In the genomic region with DNA sequence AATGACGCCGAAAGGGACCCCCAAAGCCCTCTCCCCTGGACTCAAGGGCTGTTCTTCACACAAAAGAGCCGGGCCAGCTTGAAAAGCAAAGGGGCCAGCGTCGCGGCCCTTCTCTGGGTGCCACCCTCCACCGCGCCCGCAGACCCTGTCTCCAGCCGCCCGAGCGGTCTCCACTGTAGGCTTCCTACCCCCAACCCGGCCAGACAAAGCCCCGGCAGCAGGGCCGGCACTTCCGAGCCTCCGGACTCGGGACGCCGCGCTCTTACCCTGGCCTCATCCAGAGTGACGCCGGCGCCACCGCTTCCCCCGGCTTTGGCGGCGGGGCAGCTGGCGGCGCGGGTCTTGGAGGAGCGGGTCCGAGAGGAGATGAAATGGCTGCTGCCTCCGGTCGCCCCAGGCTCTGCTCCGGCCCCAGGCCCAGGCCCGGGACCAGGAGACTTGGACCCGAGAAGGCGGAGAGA, we compare ENCODE assay signal across 8 cellular contexts. TPM values are rescaled to one million over a fixed set of nuclear protein-coding genes. Genes with fewer than 3 reads are reported as not detected.
DNase-seq lines count a peak whose midpoint lies in the region; ATAC-seq and TF ChIP-seq lines count a peak whose summit lies in the region.

No MANE protein-coding gene starts in this region.

- H3K27me3 Mint-ChIP-seq in GM23338 (ENCODE audit: insufficient read depth, low read depth, poor library complexity) = peaks cover 13% of the 10 kb centered on the region
- peaks cover 2% of the 10 kb centered on the region for H3K27me3 Mint-ChIP-seq in activated T-helper 1 cell treated with anti-CD3 and anti-CD28 coated beads, Interleukin-12 subunit alpha, Interleukin-12 subunit beta, Interleukin-2, Interleukin-4 antibody, amounts not matched to agents 30 ng/mL and 10 ng/mL and 1 ng/mL, durations not matched to agents 14 hours and 24 hours and 36 hours (ENCODE audit: insufficient read depth)

- H3K27me3 ChIP-seq in GM23338 (ENCODE audit: insufficient read depth) = no peaks in the 10 kb centered on the region
- H3K27me3 ChIP-seq in MG63 = no peaks in the 10 kb centered on the region

- in situ Hi-C loops in GM13976 (cut with MboI; ENCODE audit: low sequenced_read_pairs, unreplicated experiment) = no loop called here

- H3K9me2 ChIP-seq in GM23338 (ENCODE audit: insufficient read depth) = no peaks in the 10 kb centered on the region

- peak overlapping the region; percentile 87 for H3K27ac ChIP-seq in GM23338 (ENCODE audit: low read depth)

- no peaks in the 10 kb centered on the region; the same call in 2 of the 3 replicates for H3K9me3 Mint-ChIP-seq in GM23338
- H3K9me3 Mint-ChIP-seq in activated T-helper 1 cell treated with anti-CD3 and anti-CD28 coated beads, Interleukin-12 subunit alpha, Interleukin-12 subunit beta, Interleukin-2, Interleukin-4 antibody, amounts not matched to agents 30 ng/mL and 10 ng/mL and 1 ng/mL, durations not matched to agents 14 hours and 24 hours and 36 hours = no peaks in the 10 kb centered on the region

- DNase-seq in GM13976 (ENCODE audit: low spot score) (peak; percentile 57), GM23338 (ENCODE audit: low spot score) (peak; percentile 65), MG63 (peak; percentile 39), germinal center (ENCODE audit: low spot score) (peak; percentile 45), omental fat pad (ENCODE audit: low spot score) (peak; percentile 29), NOMO-1 (lab: John Stamatoyannopoulos, UW; ENCODE audit: unreplicated experiment in 2 of 2) (no peak), NCI-H2029 treated with DMSO at 0.1 percent for 48 hours (lab: John Stamatoyannopoulos, UW) (no peak)
- no peak for DNase-seq in activated T-helper 1 cell treated with anti-CD3 and anti-CD28 coated beads, Interleukin-12 subunit alpha, Interleukin-12 subunit beta, Interleukin-2, Interleukin-4 antibody, amounts not matched to agents 30 ng/mL and 10 ng/mL and 1 ng/mL, durations not matched to agents 14 hours and 24 hours and 36 hours (ENCODE audit: low spot score)

- H3K4me3 Mint-ChIP-seq in GM23338 = peak overlapping the region; percentile 90
- peak overlapping the region; percentile 95 for H3K4me3 Mint-ChIP-seq in activated T-helper 1 cell treated with anti-CD3 and anti-CD28 coated beads, Interleukin-12 subunit alpha, Interleukin-12 subunit beta, Interleukin-2, Interleukin-4 antibody, amounts not matched to agents 30 ng/mL and 10 ng/mL and 1 ng/mL, durations not matched to agents 14 hours and 24 hours and 36 hours

- intact Hi-C loops in activated T-helper 1 cell treated with anti-CD3 and anti-CD28 coated beads, Interleukin-12 subunit alpha, Interleukin-12 subunit beta, Interleukin-2, Interleukin-4 antibody, amounts not matched to agents 30 ng/mL and 10 ng/mL and 1 ng/mL, durations not matched to agents 14 hours and 24 hours and 36 hours (cut with micrococcal nuclease) = loop anchor here (1.0 to 5.0 kb wide), 7 partner anchors 34 to 1046 kb away; partner anchors contain the start of genes CENPO, ITSN2, NCOA1 and PTRHD1

- peaks cover 16% of the 10 kb centered on the region for H3K4me1 Mint-ChIP-seq in GM23338
- H3K4me1 Mint-ChIP-seq in activated T-helper 1 cell treated with anti-CD3 and anti-CD28 coated beads, Interleukin-12 subunit alpha, Interleukin-12 subunit beta, Interleukin-2, Interleukin-4 antibody, amounts not matched to agents 30 ng/mL and 10 ng/mL and 1 ng/mL, durations not matched to agents 14 hours and 24 hours and 36 hours (ENCODE audit: low read depth) = peaks cover 40% of the 10 kb centered on the region

- H2AFZ ChIP-seq in GM23338 = peak overlapping the region; percentile 77

- H4K20me1 ChIP-seq in GM23338 (replicated peaks; ENCODE audit: insufficient read depth) = no peaks in the 10 kb centered on the region; the same call in 1 of the 2 replicates

- H3K79me2 ChIP-seq in GM23338 (replicated peaks; ENCODE audit: insufficient read depth) = peaks cover 62% of the 10 kb centered on the region

- TF ChIP-seq CTCF in GM13976 (IDR thresholded peaks at IDR 0.05; ENCODE audit: borderline replicate concordance, control extremely low read depth, extremely low read depth, insufficient read depth, missing control alignments) = no peak
- no peak for TF ChIP-seq CTCF in GM23338 (conservative IDR thresholded peaks at IDR 0.05; ENCODE audit: low read depth in 2 of 2)
- TF ChIP-seq CTCF in omental fat pad (IDR thresholded peaks at IDR 0.05) = no peak

- H3K36me3 Mint-ChIP-seq in GM23338 (ENCODE audit: low read depth) = peaks cover 10% of the 10 kb centered on the region
- peaks cover 12% of the 10 kb centered on the region for H3K36me3 Mint-ChIP-seq in activated T-helper 1 cell treated with anti-CD3 and anti-CD28 coated beads, Interleukin-12 subunit alpha, Interleukin-12 subunit beta, Interleukin-2, Interleukin-4 antibody, amounts not matched to agents 30 ng/mL and 10 ng/mL and 1 ng/mL, durations not matched to agents 14 hours and 24 hours and 36 hours (ENCODE audit: low read depth)

- peak overlapping the region; percentile 89 for H3K4me2 ChIP-seq in GM23338

- H3K27ac Mint-ChIP-seq in GM23338 = peak overlapping the region; percentile 96
- peak overlapping the region; percentile 99 for H3K27ac Mint-ChIP-seq in activated T-helper 1 cell treated with anti-CD3 and anti-CD28 coated beads, Interleukin-12 subunit alpha, Interleukin-12 subunit beta, Interleukin-2, Interleukin-4 antibody, amounts not matched to agents 30 ng/mL and 10 ng/mL and 1 ng/mL, durations not matched to agents 14 hours and 24 hours and 36 hours

- peaks cover 8% of the 10 kb centered on the region for H3K4me1 ChIP-seq in GM23338 (ENCODE audit: insufficient read depth)

- peak overlapping the region; percentile 94 for H3K4me3 ChIP-seq in GM23338
- H3K4me3 ChIP-seq in MG63 = peak overlapping the region; percentile 99

- no peaks in the 10 kb centered on the region for H3K9me3 ChIP-seq in MG63

- peak; percentile 57 for ATAC-seq in GM23338
- ATAC-seq in omental fat pad (ENCODE audit: low FRiP score) = peak; percentile 22

- H3F3A ChIP-seq in GM23338 (replicated peaks; ENCODE audit: low read depth) = peaks cover 3% of the 10 kb centered on the region; the same call in 1 of the 2 replicates

- H3K36me3 ChIP-seq in GM23338 (ENCODE audit: insufficient read depth) (0 out of 2 replicates have a peak, but pooled peaks cover 5% of the 10 kb centered on the region), MG63 (peaks cover 3% of the 10 kb centered on the region; the same call in 1 of the 2 replicates)

TF ChIP-seq in GM23338, 12 proteins besides CTCF, POLR2A, EP300 and RAD21:
- TF ChIP-seq JUNB (IDR thresholded peaks at IDR 0.05; ENCODE audit: unreplicated experiment) (no peak), STAT1 (IDR thresholded peaks at IDR 0.05; ENCODE audit: unreplicated experiment) (no peak), EZH2 (IDR thresholded peaks at IDR 0.05; ENCODE audit: low read depth, unreplicated experiment) (no peak), CREB1 (CRISPR knock-in tag; IDR thresholded peaks at IDR 0.05; ENCODE audit: low read depth) (no peak)

RNA-seq across cellular contexts. Expression of gene ATAD2B, which starts 0.6 kb away (rescaled TPM):
- total RNA-seq in GM23338 (2014; rRNA removed; shearing (Covaris generic)) = 19.3 and 24.3 TPM in 2 replicates
- 10.2 and 12.4 TPM in 2 replicates for polyA plus RNA-seq in GM23338 (2016; fragmentation: Nextera tagmentation; extraction: Ambion mirVana)
- total RNA-seq in MG63 (2014; rRNA removed; shearing (Covaris generic); ENCODE audit: low replicate concordance) = 2.9 and 4.5 TPM in 2 replicates
- total RNA-seq in activated T-helper 1 cell treated with anti-CD3 and anti-CD28 coated beads, Interleukin-12 subunit alpha, Interleukin-12 subunit beta, Interleukin-2, Interleukin-4 antibody, amounts not matched to agents 30 ng/mL and 10 ng/mL and 1 ng/mL, durations not matched to agents 14 hours and 24 hours and 36 hours = 25.9 and 27.8 TPM in 2 replicates
- total RNA-seq in omental fat pad = 10 to 100 TPM; 17.1 to 45.4 (median 22.9) TPM

RNA-seq across cellular contexts. Expression of gene UBXN2A, which starts 13.9 kb away (rescaled TPM):
- 12.1 and 17.7 TPM in 2 replicates for total RNA-seq in GM23338 (2014; rRNA removed; shearing (Covaris generic))
- 11.5 and 12.9 TPM in 2 replicates for polyA plus RNA-seq in GM23338 (2016; fragmentation: Nextera tagmentation; extraction: Ambion mirVana)
- 16.0 and 25.2 TPM in 2 replicates for total RNA-seq in MG63 (2014; rRNA removed; shearing (Covaris generic); ENCODE audit: low replicate concordance)
- 11.4 and 13.0 TPM in 2 replicates for total RNA-seq in activated T-helper 1 cell treated with anti-CD3 and anti-CD28 coated beads, Interleukin-12 subunit alpha, Interleukin-12 subunit beta, Interleukin-2, Interleukin-4 antibody, amounts not matched to agents 30 ng/mL and 10 ng/mL and 1 ng/mL, durations not matched to agents 14 hours and 24 hours and 36 hours
- total RNA-seq in omental fat pad = 10 to 100 TPM in 3 of 4 donors, 1 to 10 TPM in 1; 8.4 to 16.1 (median 13.5) TPM

Comparison
In these comparisons a context has a peak if more than half of its experiments do, and no peak if none do; other contexts are left out.
1. DNase-seq: peak in GM13976 (single experiment), GM23338 (single experiment), MG63 (single experiment), germinal center (single experiment) and omental fat pad (single experiment); none in activated T-helper 1 cell treated with anti-CD3 and anti-CD28 coated beads, Interleukin-12 subunit alpha, Interleukin-12 subunit beta, Interleukin-2, Interleukin-4 antibody, amounts not matched to agents 30 ng/mL and 10 ng/mL and 1 ng/mL, durations not matched to agents 14 hours and 24 hours and 36 hours (single experiment), NOMO-1 (0 of 2) and NCI-H2029 treated with DMSO at 0.1 percent for 48 hours (single experiment).